In the genomic region with DNA sequence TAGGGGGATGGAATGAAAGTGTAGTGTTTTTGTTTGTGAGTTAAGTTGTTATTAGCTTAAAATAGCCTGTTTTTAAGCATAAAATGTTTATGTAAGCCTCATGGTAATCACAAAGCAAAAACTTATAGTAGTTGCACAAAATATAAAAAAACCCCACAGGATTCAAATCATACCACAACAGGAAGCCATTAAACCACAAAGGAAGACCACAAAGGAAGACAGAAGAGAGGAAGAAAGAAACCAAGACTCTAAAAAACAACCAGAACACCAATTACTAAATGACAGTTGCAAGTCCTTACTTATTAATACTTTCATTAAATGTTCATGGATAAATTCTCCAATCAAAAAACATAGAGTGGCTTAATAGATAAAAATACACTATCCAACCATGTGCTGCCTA, we compare ENCODE assay signal across 12 cellular contexts.
DNase-seq lines count a peak whose midpoint lies in the region; ATAC-seq, FAIRE-seq and TF ChIP-seq lines count a peak whose summit lies in the region.
"Had no signal": no experiment of that assay in that cellular context is flagged by ENCODE, and none has a peak within 500 bp of the region (broad histone marks: within the 10 kb centered on the region; RNA-seq: fewer than 3 reads in every experiment).

No MANE protein-coding gene starts in this region.

- peak; percentile 69 for ATAC-seq in activated CD8-positive, alpha-beta memory T cell treated with anti-CD3 and anti-CD28 coated beads, Interleukin-2, amount 10 ng/mL, durations not matched to agents 7 days and 5 days
- peak; percentile 79 for ATAC-seq in HG02973 (IDR thresholded peaks at IDR 0.05; ENCODE audit: unreplicated experiment)

- peaks cover 16% of the 10 kb centered on the region for H3K9me3 Mint-ChIP-seq in activated CD8-positive, alpha-beta memory T cell treated with anti-CD3 and anti-CD28 coated beads, Interleukin-2, amount 10 ng/mL, durations not matched to agents 7 days and 5 days (ENCODE audit: low read depth)

- peaks cover 11% of the 10 kb centered on the region for H3K4me1 ChIP-seq in OCI-LY3 (ENCODE audit: low read length)
- no peaks in the 10 kb centered on the region for H3K4me1 ChIP-seq in small intestine (ENCODE audit: control insufficient read depth in 2 of 2, insufficient read depth in 1 of 2, low read depth in 1 of 2, low read length in 1 of 2)
- H3K4me1 ChIP-seq: esophagus muscularis mucosa had no signal

- peaks cover 4% of the 10 kb centered on the region for H3K36me3 ChIP-seq in OCI-LY3 (replicated peaks; ENCODE audit: low read depth, low read length)
- no peaks in the 10 kb centered on the region for H3K36me3 ChIP-seq in small intestine (ENCODE audit: control insufficient read depth in 2 of 2, insufficient read depth in 2 of 2, low read length in 2 of 2)
- H3K36me3 ChIP-seq: esophagus muscularis mucosa had no signal

- H3K27ac Mint-ChIP-seq in activated CD8-positive, alpha-beta memory T cell treated with anti-CD3 and anti-CD28 coated beads, Interleukin-2, amount 10 ng/mL, durations not matched to agents 7 days and 5 days = peak overlapping the region; percentile 91
- H3K27ac Mint-ChIP-seq: nephron had no signal

- H3K27me3 Mint-ChIP-seq in activated CD8-positive, alpha-beta memory T cell treated with anti-CD3 and anti-CD28 coated beads, Interleukin-2, amount 10 ng/mL, durations not matched to agents 7 days and 5 days = peaks cover 63% of the 10 kb centered on the region

- CTCF ChIA-PET in activated CD8-positive, alpha-beta memory T cell treated with anti-CD3 and anti-CD28 coated beads, Interleukin-2, amount 10 ng/mL, durations not matched to agents 7 days and 5 days (lab: Charles Lee) = no interaction called here
- CTCF ChIA-PET in HEK293T (lab: Yijun Ruan, JAX) = no interaction called here

- H4K20me1 ChIP-seq in OCI-LY3 (ENCODE audit: insufficient read depth, low read length) = no peaks in the 10 kb centered on the region

- FAIRE-seq in small intestine (lab: Jason Lieb, UNC) = no peak
- FAIRE-seq: HTR-8/SVneo had no signal

- H3K9ac ChIP-seq in OCI-LY3 (ENCODE audit: low read length) = no peak overlapping the region

- H3K4me2 ChIP-seq in OCI-LY3 (ENCODE audit: low read length) = peak overlapping the region; percentile 8; the same call in 1 of the 2 replicates

- POLR2A ChIA-PET in HEK293T (lab: Yijun Ruan, JAX) = no interaction called here

- H3K27me3 ChIP-seq in OCI-LY3 (ENCODE audit: low read depth, low read length) (no peaks in the 10 kb centered on the region), small intestine (ENCODE audit: control insufficient read depth in 2 of 2, insufficient read depth in 2 of 2, low read length in 2 of 2) (no peaks in the 10 kb centered on the region)
- H3K27me3 ChIP-seq: esophagus muscularis mucosa had no signal

- H3K9me3 ChIP-seq in OCI-LY3 (ENCODE audit: insufficient read depth, low read length) (peaks cover 7% of the 10 kb centered on the region; the same call in 1 of the 2 replicates), small intestine (ENCODE audit: control insufficient read depth, low read depth) (peaks cover 4% of the 10 kb centered on the region)
- H3K9me3 ChIP-seq: esophagus muscularis mucosa had no signal

- no peaks in the 10 kb centered on the region for H3K79me2 ChIP-seq in OCI-LY3 (ENCODE audit: low read length)

- H3K27ac ChIP-seq in OCI-LY3 (ENCODE audit: low read length) (no peak overlapping the region), small intestine (ENCODE audit: low read depth in 1 of 2, low read length in 1 of 2) (no peak overlapping the region)
- H3K27ac ChIP-seq: esophagus muscularis mucosa had no signal

- no peak for DNase-seq in activated CD8-positive, alpha-beta memory T cell treated with anti-CD3 and anti-CD28 coated beads, Interleukin-2, amount 10 ng/mL, durations not matched to agents 7 days and 5 days
- DNase-seq in activated CD8-positive, alpha-beta memory T cell treated with anti-CD3 and anti-CD28 coated beads, Interleukin-2, amount 50 U/mL, for 4 hours = no peak
- peak; percentile 3 for DNase-seq in small intestine
- no peak for DNase-seq in HCEC 1CT
- DNase-seq in NCI-H2107 treated with DMSO at 0.1 percent for 48 hours (lab: John Stamatoyannopoulos, UW; ENCODE audit: unreplicated experiment) = no peak
- no peak for DNase-seq in HEK293T (ENCODE audit: extremely low spot score)
- DNase-seq: stimulated activated CD8-positive, alpha-beta memory T cell treated with anti-CD3 and anti-CD28 coated beads, Interleukin-4, amount 100 ng/mL, for 48 hours had no signal

- H3K4me1 Mint-ChIP-seq in activated CD8-positive, alpha-beta memory T cell treated with anti-CD3 and anti-CD28 coated beads, Interleukin-2, amount 10 ng/mL, durations not matched to agents 7 days and 5 days = peaks cover 30% of the 10 kb centered on the region
- H3K4me1 Mint-ChIP-seq: nephron had no signal

- no peak for TF ChIP-seq CTCF in OCI-LY3 (IDR thresholded peaks at IDR 0.05; ENCODE audit: low read depth, low read length)

- H2AFZ ChIP-seq in OCI-LY3 (ENCODE audit: low read depth, low read length) = no peak overlapping the region

- peaks cover 29% of the 10 kb centered on the region for H3K36me3 Mint-ChIP-seq in activated CD8-positive, alpha-beta memory T cell treated with anti-CD3 and anti-CD28 coated beads, Interleukin-2, amount 10 ng/mL, durations not matched to agents 7 days and 5 days

- H3K4me3 Mint-ChIP-seq in activated CD8-positive, alpha-beta memory T cell treated with anti-CD3 and anti-CD28 coated beads, Interleukin-2, amount 10 ng/mL, durations not matched to agents 7 days and 5 days = peak overlapping the region; percentile 58
- H3K4me3 Mint-ChIP-seq: nephron had no signal

- H3K4me3 ChIP-seq in OCI-LY3 (ENCODE audit: low read length) (no peak overlapping the region), small intestine (ENCODE audit: low read depth in 1 of 2, low read length in 2 of 2) (no peak overlapping the region)
- H3K4me3 ChIP-seq: esophagus muscularis mucosa had no signal

TF ChIP-seq in HEK293T, 16 proteins besides CTCF, POLR2A, EP300 and RAD21:
- TF ChIP-seq SP1 (IDR thresholded peaks at IDR 0.05) (no peak), ZNF384 (IDR thresholded peaks at IDR 0.05) (no peak), SUZ12 (IDR thresholded peaks at IDR 0.05) (no peak), ARNT (IDR thresholded peaks at IDR 0.05) (no peak), CTBP1 (IDR thresholded peaks at IDR 0.05; ENCODE audit: borderline replicate concordance) (no peak), TARDBP (IDR thresholded peaks at IDR 0.05) (no peak)
